Comparison of ENCODE assay signal across 1 cellular context in genomic region chr12:52903285-52903854, GRCh38.
A peak's percentile ranks its signal among the peaks of the same experiment; 100 is the strongest.
TF ChIP-seq lines count a peak whose summit lies in the region.

No MANE protein-coding gene starts in this region.

TF ChIP-seq in HEK293, 187 proteins besides CTCF, POLR2A, EP300 and RAD21 (continued from another document and continues in another):
- TF ChIP-seq PATZ1 (tag by site-specific recombination; IDR thresholded peaks at IDR 0.05) (peak; percentile 84; the same call in 1 of the 2 replicates), ZBTB8A (tag by site-specific recombination; IDR thresholded peaks at IDR 0.05) (peak; percentile 99), KLF16 (tag by site-specific recombination; IDR thresholded peaks at IDR 0.05) (peak; percentile 94), ZNF704 (tag by site-specific recombination; IDR thresholded peaks at IDR 0.05) (no peak), ZBTB48 (tag by site-specific recombination; IDR thresholded peaks at IDR 0.05) (peak; percentile 88), OVOL3 (tag by site-specific recombination; IDR thresholded peaks at IDR 0.05) (peak; percentile 41; the same call in 1 of the 2 replicates), ZFP37 (tag by site-specific recombination; IDR thresholded peaks at IDR 0.05) (peak; percentile 26; the same call in 1 of the 2 replicates), ZNF518A (tag by site-specific recombination; conservative IDR thresholded peaks at IDR 0.05; ENCODE audit: low read depth) (peak; percentile 38; the same call in 1 of the 2 replicates), ZNF184 (tag by site-specific recombination; IDR thresholded peaks at IDR 0.05) (peak; percentile 86), ZNF404 (tag by site-specific recombination; IDR thresholded peaks at IDR 0.05) (no peak), EGR2 (tag by site-specific recombination; IDR thresholded peaks at IDR 0.05; ENCODE audit: low read depth) (peak; percentile 75; the same call in 1 of the 2 replicates), ZNF324 (tag by site-specific recombination; IDR thresholded peaks at IDR 0.05) (peak; percentile 90), ZBTB6 (tag by site-specific recombination; IDR thresholded peaks at IDR 0.05) (peak; percentile 62; the same call in 1 of the 2 replicates), MEIS1 (CRISPR knock-in tag; IDR thresholded peaks at IDR 0.05; ENCODE audit: borderline replicate concordance) (no peak), KLF9 (tag by site-specific recombination; IDR thresholded peaks at IDR 0.05; ENCODE audit: low read depth) (0 out of 2 replicates have a peak, but pooled peaks have one; percentile 8), ZBTB26 (tag by site-specific recombination; optimal IDR thresholded peaks at IDR 0.05) (peak; percentile 39), KLF7 (tag by site-specific recombination; IDR thresholded peaks at IDR 0.05; ENCODE audit: borderline replicate concordance) (peak; percentile 95), ZFHX2 (tag by site-specific recombination; conservative IDR thresholded peaks at IDR 0.05) (peak; percentile 89; the same call in 1 of the 2 replicates), ZNF132 (tag by site-specific recombination; IDR thresholded peaks at IDR 0.05; ENCODE audit: borderline replicate concordance) (no peak), ZNF423 (tag by site-specific recombination; IDR thresholded peaks at IDR 0.05) (0 out of 2 replicates have a peak, but pooled peaks have one; percentile 47), ZNF792 (tag by site-specific recombination; IDR thresholded peaks at IDR 0.05) (no peak), ZNF280D (tag by site-specific recombination; IDR thresholded peaks at IDR 0.05) (peak; percentile 75; the same call in 1 of the 2 replicates), SP3 (tag by site-specific recombination; IDR thresholded peaks at IDR 0.05) (peak; percentile 84), ZNF561 (tag by site-specific recombination; IDR thresholded peaks at IDR 0.05; ENCODE audit: borderline replicate concordance) (peak; percentile 93), ZNF664 (tag by site-specific recombination; IDR thresholded peaks at IDR 0.05) (0 out of 2 replicates have a peak, but pooled peaks have one; percentile 15), KLF10 (tag by site-specific recombination; IDR thresholded peaks at IDR 0.05) (peak; percentile 90), ZNF571 (tag by site-specific recombination; IDR thresholded peaks at IDR 0.05) (no peak), ZNF639 (tag by site-specific recombination; IDR thresholded peaks at IDR 0.05) (peak; percentile 83), ZNF658 (tag by site-specific recombination; IDR thresholded peaks at IDR 0.05) (no peak), ZNF692 (tag by site-specific recombination; IDR thresholded peaks at IDR 0.05) (peak; percentile 62), ZNF580 (tag by site-specific recombination; IDR thresholded peaks at IDR 0.05) (peak; percentile 86), ZNF501 (tag by site-specific recombination; IDR thresholded peaks at IDR 0.05) (peak; percentile 43; the same call in 1 of the 2 replicates), ZNF175 (tag by site-specific recombination; IDR thresholded peaks at IDR 0.05) (no peak), YY2 (tag by site-specific recombination; IDR thresholded peaks at IDR 0.05) (no peak), GLI2 (tag by site-specific recombination; IDR thresholded peaks at IDR 0.05; ENCODE audit: borderline replicate concordance, low read depth) (no peak), ZNF768 (tag by site-specific recombination; IDR thresholded peaks at IDR 0.05) (no peak), INSM2 (tag by site-specific recombination; IDR thresholded peaks at IDR 0.05) (peak; percentile 67), ZNF530 (tag by site-specific recombination; IDR thresholded peaks at IDR 0.05; ENCODE audit: low read depth) (no peak), ZSCAN23 (tag by site-specific recombination; IDR thresholded peaks at IDR 0.05) (peak; percentile 70; the same call in 1 of the 2 replicates), SALL2 (tag by site-specific recombination; IDR thresholded peaks at IDR 0.05; ENCODE audit: borderline replicate concordance) (0 out of 2 replicates have a peak, but pooled peaks have one; percentile 24), SETDB1 (IDR thresholded peaks at IDR 0.05; ENCODE audit: insufficient read length, low read length) (no peak), ZNF391 (tag by site-specific recombination; IDR thresholded peaks at IDR 0.05; ENCODE audit: borderline replicate concordance, low read depth) (peak; percentile 67; the same call in 1 of the 2 replicates), GLIS1 (tag by site-specific recombination; IDR thresholded peaks at IDR 0.05) (peak; percentile 45)
